Comparison of ENCODE assay signal across 2 cellular contexts in the genomic region with DNA sequence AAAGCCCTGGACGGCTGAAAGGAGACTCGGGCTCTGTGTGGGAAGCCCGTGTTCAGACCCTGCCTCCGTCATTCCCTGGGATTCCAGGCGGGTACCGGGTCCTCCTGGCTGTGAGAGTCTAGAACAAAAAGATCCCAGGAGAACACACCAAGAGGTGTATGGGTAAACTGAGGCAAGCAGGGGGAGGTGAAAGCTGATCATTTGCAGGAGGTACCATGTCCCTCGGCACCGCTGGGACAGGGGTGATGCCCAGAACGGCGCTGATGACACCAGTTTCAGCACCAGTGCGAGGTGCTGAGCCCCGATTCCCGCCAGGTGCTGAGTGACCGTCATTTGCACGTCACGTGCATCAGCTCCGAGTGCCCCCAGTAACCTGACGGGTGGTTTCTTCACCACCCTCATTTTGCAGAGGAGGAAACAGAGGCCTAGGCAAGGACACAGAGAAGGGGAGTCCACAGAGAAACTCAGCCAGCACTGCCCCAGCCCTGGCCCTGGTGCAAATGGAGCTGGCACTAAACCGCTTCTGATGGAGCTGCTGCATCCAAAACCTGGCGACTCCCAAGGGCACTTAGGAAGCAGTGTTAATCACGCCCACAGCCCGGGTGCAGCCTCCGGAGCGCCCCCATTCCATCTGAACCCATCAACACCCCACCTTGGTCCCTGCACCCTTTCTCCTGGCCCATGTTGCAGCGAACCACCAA.
TF ChIP-seq lines count a peak whose summit lies in the region.

No MANE protein-coding gene starts in this region.

TF ChIP-seq in A549, 52 proteins besides CTCF, POLR2A, EP300 and RAD21:
- TF ChIP-seq JUN (IDR thresholded peaks at IDR 0.05), result no peak
- no peak for TF ChIP-seq TFCP2L1 (CRISPR knock-in tag; IDR thresholded peaks at IDR 0.05)
- TF ChIP-seq, protein P1, sequence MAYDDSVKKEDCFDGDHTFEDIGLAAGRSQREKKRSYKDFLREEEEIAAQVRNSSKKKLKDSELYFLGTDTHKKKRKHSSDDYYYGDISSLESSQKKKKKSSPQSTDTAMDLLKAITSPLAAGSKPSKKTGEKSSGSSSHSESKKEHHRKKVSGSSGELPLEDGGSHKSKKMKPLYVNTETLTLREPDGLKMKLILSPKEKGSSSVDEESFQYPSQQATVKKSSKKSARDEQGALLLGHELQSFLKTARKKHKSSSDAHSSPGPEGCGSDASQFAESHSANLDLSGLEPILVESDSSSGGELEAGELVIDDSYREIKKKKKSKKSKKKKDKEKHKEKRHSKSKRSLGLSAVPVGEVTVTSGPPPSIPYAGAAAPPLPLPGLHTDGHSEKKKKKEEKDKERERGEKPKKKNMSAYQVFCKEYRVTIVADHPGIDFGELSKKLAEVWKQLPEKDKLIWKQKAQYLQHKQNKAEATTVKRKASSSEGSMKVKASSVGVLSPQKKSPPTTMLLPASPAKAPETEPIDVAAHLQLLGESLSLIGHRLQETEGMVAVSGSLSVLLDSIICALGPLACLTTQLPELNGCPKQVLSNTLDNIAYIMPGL (CRISPR knock-in tag; IDR thresholded peaks at IDR 0.05; ENCODE audit: borderline replicate concordance), result no peak
- TF ChIP-seq TP53 (CRISPR knock-in tag; IDR thresholded peaks at IDR 0.05), result no peak
- no peak; the same call in 2 of the 3 replicates for TF ChIP-seq SMC3 (IDR thresholded peaks at IDR 0.05)
- no peak for TF ChIP-seq CBX8 (IDR thresholded peaks at IDR 0.05)
- no peak for TF ChIP-seq BHLHE40 (IDR thresholded peaks at IDR 0.05; ENCODE audit: low read depth, low read length)
- TF ChIP-seq MAFK (IDR thresholded peaks at IDR 0.05; ENCODE audit: partially characterized antibody), result no peak
- no peak for TF ChIP-seq FOSL2 (IDR thresholded peaks at IDR 0.05)
- no peak for TF ChIP-seq FOSL2 (CRISPR knock-in tag; IDR thresholded peaks at IDR 0.05)
- TF ChIP-seq EHF (CRISPR knock-in tag; IDR thresholded peaks at IDR 0.05), result no peak
- TF ChIP-seq, protein P2, sequence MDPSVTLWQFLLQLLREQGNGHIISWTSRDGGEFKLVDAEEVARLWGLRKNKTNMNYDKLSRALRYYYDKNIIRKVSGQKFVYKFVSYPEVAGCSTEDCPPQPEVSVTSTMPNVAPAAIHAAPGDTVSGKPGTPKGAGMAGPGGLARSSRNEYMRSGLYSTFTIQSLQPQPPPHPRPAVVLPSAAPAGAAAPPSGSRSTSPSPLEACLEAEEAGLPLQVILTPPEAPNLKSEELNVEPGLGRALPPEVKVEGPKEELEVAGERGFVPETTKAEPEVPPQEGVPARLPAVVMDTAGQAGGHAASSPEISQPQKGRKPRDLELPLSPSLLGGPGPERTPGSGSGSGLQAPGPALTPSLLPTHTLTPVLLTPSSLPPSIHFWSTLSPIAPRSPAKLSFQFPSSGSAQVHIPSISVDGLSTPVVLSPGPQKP (IDR thresholded peaks at IDR 0.05; ENCODE audit: low read depth, low read length), result no peak
- TF ChIP-seq CEBPB (IDR thresholded peaks at IDR 0.05), result no peak
- no peak for TF ChIP-seq RFX5 (IDR thresholded peaks at IDR 0.05)
- TF ChIP-seq HDAC2 (IDR thresholded peaks at IDR 0.05), result no peak
- TF ChIP-seq KDM1A (IDR thresholded peaks at IDR 0.05; ENCODE audit: low read depth), result no peak
- TF ChIP-seq CHD2 (IDR thresholded peaks at IDR 0.05; ENCODE audit: low read length, partially characterized antibody), result no peak
- TF ChIP-seq, protein P3, sequence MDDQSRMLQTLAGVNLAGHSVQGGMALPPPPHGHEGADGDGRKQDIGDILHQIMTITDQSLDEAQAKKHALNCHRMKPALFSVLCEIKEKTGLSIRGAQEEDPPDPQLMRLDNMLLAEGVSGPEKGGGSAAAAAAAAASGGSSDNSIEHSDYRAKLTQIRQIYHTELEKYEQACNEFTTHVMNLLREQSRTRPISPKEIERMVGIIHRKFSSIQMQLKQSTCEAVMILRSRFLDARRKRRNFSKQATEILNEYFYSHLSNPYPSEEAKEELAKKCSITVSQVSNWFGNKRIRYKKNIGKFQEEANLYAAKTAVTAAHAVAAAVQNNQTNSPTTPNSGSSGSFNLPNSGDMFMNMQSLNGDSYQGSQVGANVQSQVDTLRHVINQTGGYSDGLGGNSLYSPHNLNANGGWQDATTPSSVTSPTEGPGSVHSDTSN (IDR thresholded peaks at IDR 0.05), result no peak
- TF ChIP-seq CBX2 (IDR thresholded peaks at IDR 0.05; ENCODE audit: borderline replicate concordance, low read depth), result no peak
- TF ChIP-seq RCOR1 (IDR thresholded peaks at IDR 0.05; ENCODE audit: low read depth, low read length), result no peak
TF ChIP-seq in A549: peak in this region for 0.

TF ChIP-seq in IMR-90, 13 proteins besides CTCF, POLR2A, EP300 and RAD21:
- TF ChIP-seq RCOR1 (IDR thresholded peaks at IDR 0.05; ENCODE audit: insufficient replicate concordance, low read length) (no peak), FOS (IDR thresholded peaks at IDR 0.05; ENCODE audit: low read depth, low read length) (no peak), CEBPB (IDR thresholded peaks at IDR 0.05; ENCODE audit: low read depth, low read length) (no peak), MAZ (IDR thresholded peaks at IDR 0.05; ENCODE audit: borderline replicate concordance, low read depth, low read length) (no peak)
TF ChIP-seq in IMR-90: peak in this region for 0.
